16 cellular contexts compared by ENCODE assay signal in the genomic region with DNA sequence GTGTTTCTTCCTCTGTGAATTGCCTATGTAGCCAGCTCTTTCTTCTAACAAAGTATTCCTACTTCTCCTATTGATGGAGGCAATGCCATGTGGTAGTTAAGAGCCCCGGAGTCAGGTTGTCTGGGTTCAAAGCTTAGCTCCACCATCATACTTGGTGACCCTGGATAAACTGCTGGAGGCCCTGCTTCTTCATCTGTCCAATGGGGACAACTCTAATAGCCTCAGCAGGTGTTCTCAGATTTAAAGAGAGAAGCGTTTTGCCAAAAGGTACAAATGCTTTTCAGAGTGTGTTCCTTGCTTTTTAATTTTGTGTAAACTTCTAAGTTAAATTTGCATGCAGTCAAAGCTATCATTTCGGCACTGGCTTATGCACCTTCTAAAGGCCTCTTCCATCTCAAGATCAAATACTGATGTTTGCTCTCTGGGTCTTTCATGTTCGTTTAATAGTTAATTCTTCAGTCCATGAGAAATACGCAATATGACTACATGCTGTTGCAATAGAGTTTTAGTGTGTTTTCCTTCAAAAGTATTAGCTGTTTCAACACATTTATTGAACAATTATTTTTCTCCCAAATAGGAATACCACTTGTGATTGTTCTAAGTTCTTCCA.
"Had no signal": no experiment of that assay in that cellular context is flagged by ENCODE, and none has a peak within 500 bp of the region (broad histone marks: within the 10 kb centered on the region; RNA-seq: fewer than 3 reads in every experiment).

No MANE protein-coding gene starts in this region.

- H3K9me3 Mint-ChIP-seq: activated CD4-positive, alpha-beta T cell treated with anti-CD3 and anti-CD28 coated beads, Interleukin-2, amount 10 ng/mL, durations not matched to agents 7 days and 5 days; neural crest cell; T-helper 1 cell treated with Interleukin-12 subunit alpha and Interleukin-12 subunit beta and Interleukin-4 antibody, amounts not matched to agents 30 μg/mL and 1 μg/mL, for 36 hours had no signal

- H3K4me3 Mint-ChIP-seq: activated CD4-positive, alpha-beta T cell treated with anti-CD3 and anti-CD28 coated beads, Interleukin-2, amount 10 ng/mL, durations not matched to agents 7 days and 5 days; neural crest cell; T-helper 1 cell treated with Interleukin-12 subunit alpha and Interleukin-12 subunit beta and Interleukin-4 antibody, amounts not matched to agents 30 μg/mL and 1 μg/mL, for 36 hours had no signal

- FAIRE-seq: kidney, pancreas had no signal

- H3K27me3 ChIP-seq: colonic mucosa, gastrocnemius medialis, pancreas, upper lobe of right lung had no signal

- H3K4me1 ChIP-seq: colonic mucosa, pancreas had no signal

- H3K27ac ChIP-seq: colonic mucosa, gastrocnemius medialis, pancreas, upper lobe of right lung had no signal

- H3K36me3 ChIP-seq: colonic mucosa, gastrocnemius medialis, pancreas had no signal

- DNase-seq: activated CD4-positive, alpha-beta T cell treated with anti-CD3 and anti-CD28 coated beads, Interleukin-2, amount 10 ng/mL, durations not matched to agents 7 days and 5 days; activated CD4-positive, CD25-positive, alpha-beta regulatory T cell; activated CD8-positive, alpha-beta memory T cell treated with anti-CD3 and anti-CD28 coated beads for 24 hours; colonic mucosa; effector CD4-positive, alpha-beta T cell; gastrocnemius medialis; left ventricle myocardium superior; mesenchymal stem cell; pancreas; retina; substantia nigra; upper lobe of right lung had no signal

- H3K27me3 Mint-ChIP-seq: activated CD4-positive, alpha-beta T cell treated with anti-CD3 and anti-CD28 coated beads, Interleukin-2, amount 10 ng/mL, durations not matched to agents 7 days and 5 days had no signal

- H3K9me3 ChIP-seq: colonic mucosa, gastrocnemius medialis, pancreas, upper lobe of right lung had no signal

- ATAC-seq: gastrocnemius medialis, left ventricle myocardium superior, pancreas, upper lobe of right lung had no signal

- H3K27ac Mint-ChIP-seq: T-helper 1 cell treated with Interleukin-12 subunit alpha and Interleukin-12 subunit beta and Interleukin-4 antibody, amounts not matched to agents 30 μg/mL and 1 μg/mL, for 36 hours had no signal

- H3K4me3 ChIP-seq: colonic mucosa, gastrocnemius medialis, pancreas, skin epidermis, upper lobe of right lung had no signal
